ENCODE assay signal across 1 cellular context in genomic region chr2:196759378-196759706, GRCh38.
TF ChIP-seq lines count a peak whose summit lies in the region.

No MANE protein-coding gene starts in this region.

TF ChIP-seq in HepG2, 621 proteins besides CTCF, POLR2A, EP300 and RAD21:
- TF ChIP-seq ZNF317 (CRISPR knock-in tag; IDR thresholded peaks at IDR 0.05) (no peak), CBX2 (IDR thresholded peaks at IDR 0.05; ENCODE audit: low read depth, low read length) (no peak), CBX2 (CRISPR knock-in tag; IDR thresholded peaks at IDR 0.05; ENCODE audit: low read depth) (no peak), MTF2 (CRISPR knock-in tag; IDR thresholded peaks at IDR 0.05; ENCODE audit: borderline replicate concordance) (no peak), POLR2G (IDR thresholded peaks at IDR 0.05; ENCODE audit: low read depth, low read length) (no peak), MXD4 (CRISPR knock-in tag; IDR thresholded peaks at IDR 0.05) (no peak), HOMEZ (CRISPR knock-in tag; IDR thresholded peaks at IDR 0.05; ENCODE audit: low read depth) (no peak), NPAS2 (CRISPR knock-in tag; IDR thresholded peaks at IDR 0.05; ENCODE audit: borderline replicate concordance) (no peak), NR2F2 (IDR thresholded peaks at IDR 0.05; ENCODE audit: borderline replicate concordance, low read depth) (no peak), DDIT3 (CRISPR knock-in tag; IDR thresholded peaks at IDR 0.05) (no peak), PAX8 (CRISPR knock-in tag; IDR thresholded peaks at IDR 0.05; ENCODE audit: borderline replicate concordance) (no peak), STAT5B (CRISPR knock-in tag; IDR thresholded peaks at IDR 0.05) (no peak), HNRNPLL (IDR thresholded peaks at IDR 0.05; ENCODE audit: low read depth, low read length, poor library complexity, severe bottlenecking) (no peak), KAT7 (CRISPR knock-in tag; IDR thresholded peaks at IDR 0.05; ENCODE audit: borderline replicate concordance) (no peak), SNRNP70 (IDR thresholded peaks at IDR 0.05; ENCODE audit: low read depth, low read length) (no peak), CENPT (CRISPR knock-in tag; IDR thresholded peaks at IDR 0.05; ENCODE audit: low read depth) (no peak), SNAPC5 (CRISPR knock-in tag; IDR thresholded peaks at IDR 0.05; ENCODE audit: borderline replicate concordance) (no peak)
- TF ChIP-seq, protein P1, sequence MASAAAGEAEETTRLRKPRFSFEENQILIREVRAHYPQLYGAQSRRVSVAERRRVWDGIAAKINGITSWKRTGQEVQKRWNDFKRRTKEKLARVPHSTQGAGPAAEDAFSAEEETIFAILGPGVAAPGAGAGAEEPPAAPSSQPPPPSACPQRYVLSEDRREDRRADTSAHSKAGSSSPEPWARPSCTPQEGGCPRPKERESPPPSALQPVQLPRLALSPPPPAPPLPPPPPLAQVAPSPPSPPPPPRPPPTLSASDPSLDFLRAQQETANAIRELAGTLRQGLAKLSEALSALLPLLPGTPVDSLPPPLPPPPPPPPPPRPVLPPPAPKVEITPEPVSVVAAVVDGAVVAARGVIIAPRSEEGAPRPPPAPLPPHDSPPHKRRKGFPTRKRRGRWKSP (CRISPR knock-in tag; IDR thresholded peaks at IDR 0.05), result no peak
- TF ChIP-seq, protein P2, sequence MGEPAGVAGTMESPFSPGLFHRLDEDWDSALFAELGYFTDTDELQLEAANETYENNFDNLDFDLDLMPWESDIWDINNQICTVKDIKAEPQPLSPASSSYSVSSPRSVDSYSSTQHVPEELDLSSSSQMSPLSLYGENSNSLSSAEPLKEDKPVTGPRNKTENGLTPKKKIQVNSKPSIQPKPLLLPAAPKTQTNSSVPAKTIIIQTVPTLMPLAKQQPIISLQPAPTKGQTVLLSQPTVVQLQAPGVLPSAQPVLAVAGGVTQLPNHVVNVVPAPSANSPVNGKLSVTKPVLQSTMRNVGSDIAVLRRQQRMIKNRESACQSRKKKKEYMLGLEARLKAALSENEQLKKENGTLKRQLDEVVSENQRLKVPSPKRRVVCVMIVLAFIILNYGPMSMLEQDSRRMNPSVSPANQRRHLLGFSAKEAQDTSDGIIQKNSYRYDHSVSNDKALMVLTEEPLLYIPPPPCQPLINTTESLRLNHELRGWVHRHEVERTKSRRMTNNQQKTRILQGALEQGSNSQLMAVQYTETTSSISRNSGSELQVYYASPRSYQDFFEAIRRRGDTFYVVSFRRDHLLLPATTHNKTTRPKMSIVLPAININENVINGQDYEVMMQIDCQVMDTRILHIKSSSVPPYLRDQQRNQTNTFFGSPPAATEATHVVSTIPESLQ (CRISPR knock-in tag; conservative IDR thresholded peaks at IDR 0.05), result no peak
